In the genomic region with DNA sequence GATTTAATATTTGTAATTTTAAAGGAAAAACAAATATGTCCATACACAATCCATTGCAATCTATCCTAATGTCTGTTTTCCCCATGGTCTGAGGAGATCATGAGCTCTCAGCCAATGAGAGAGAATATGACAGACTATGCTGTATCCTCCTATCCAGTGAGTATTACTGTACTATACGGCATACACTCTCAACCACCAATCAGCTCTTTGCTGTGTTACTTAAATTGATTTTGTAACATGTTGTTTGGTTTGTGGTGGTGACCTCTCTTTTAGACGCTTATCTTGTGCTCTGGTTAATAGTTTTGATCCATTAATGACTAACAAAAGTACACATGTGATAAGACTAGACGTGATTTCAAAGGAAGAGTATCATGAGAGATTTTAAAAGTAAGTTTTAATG, we compare ENCODE assay signal across 26 cellular contexts.
"Had no signal": no experiment of that assay in that cellular context is flagged by ENCODE, and none has a peak within 500 bp of the region (broad histone marks: within the 10 kb centered on the region; RNA-seq: fewer than 3 reads in every experiment).

No MANE protein-coding gene starts in this region.

- H3K9me3 Mint-ChIP-seq: activated B cell treated with CpG ODN at 0.5 μM for 24 hours; nephron progenitor cell; stimulated activated naive B cell treated with anti-CD40 and anti-IgM and Interleukin-4, amounts not matched to agents 10 μg/mL and 1 μg/mL and 100 μg/mL, for 72 hours had no signal

- H3K27ac ChIP-seq: cardiac muscle cell, testis, vagina had no signal

- H3K4me3 Mint-ChIP-seq: activated B cell treated with CpG ODN at 0.5 μM for 24 hours; activated CD4-positive, alpha-beta memory T cell treated with anti-CD3 and anti-CD28 coated beads, Interleukin-2, amount 10 ng/mL, durations not matched to agents 7 days and 5 days; activated CD4-positive, alpha-beta T cell treated with anti-CD3 and anti-CD28 coated beads, Interleukin-2, amount 10 ng/mL, durations not matched to agents 24 days and 14 days; activated CD8-positive, alpha-beta memory T cell treated with anti-CD3 and anti-CD28 coated beads, Interleukin-2, amount 10 ng/mL, durations not matched to agents 7 days and 5 days; nephron progenitor cell; stimulated activated naive B cell treated with anti-CD40 and anti-IgM and Interleukin-4, amounts not matched to agents 10 μg/mL and 1 μg/mL and 100 μg/mL, for 72 hours had no signal

- H3K27me3 Mint-ChIP-seq: activated B cell treated with CpG ODN at 0.5 μM for 24 hours; activated CD4-positive, alpha-beta memory T cell treated with anti-CD3 and anti-CD28 coated beads, Interleukin-2, amount 10 ng/mL, durations not matched to agents 7 days and 5 days; activated CD4-positive, alpha-beta T cell treated with anti-CD3 and anti-CD28 coated beads, Interleukin-2, amount 10 ng/mL, durations not matched to agents 24 days and 14 days; activated CD8-positive, alpha-beta memory T cell treated with anti-CD3 and anti-CD28 coated beads, Interleukin-2, amount 10 ng/mL, durations not matched to agents 7 days and 5 days; stimulated activated naive B cell treated with anti-CD40 and anti-IgM and Interleukin-4, amounts not matched to agents 10 μg/mL and 1 μg/mL and 100 μg/mL, for 72 hours had no signal

- H3K27me3 ChIP-seq: cardiac muscle cell, testis, vagina had no signal

- DNase-seq: activated B cell treated with CpG ODN at 0.5 μM for 24 hours; activated CD4-positive, alpha-beta memory T cell treated with anti-CD3 and anti-CD28 coated beads, Interleukin-2, amount 10 ng/mL, durations not matched to agents 7 days and 5 days; activated CD4-positive, alpha-beta T cell treated with anti-CD3 and anti-CD28 coated beads, Interleukin-2, amount 10 ng/mL, durations not matched to agents 24 days and 14 days; activated CD8-positive, alpha-beta memory T cell treated with anti-CD3 and anti-CD28 coated beads, Interleukin-2, amount 10 ng/mL, durations not matched to agents 7 days and 5 days; activated gamma-delta T cell; activated T-cell treated with anti-CD3 and anti-CD28 coated beads for 4 hours; amniotic stem cell; cortex of kidney; effector CD4-positive, alpha-beta T cell; erythroblast; foreskin melanocyte; hippocampal formation; left ventricle myocardium superior; nephron progenitor cell; stimulated activated CD4-positive, alpha-beta T cell treated with anti-CD3 and anti-CD28 coated beads, Interleukin-15, amount 100 ng/mL, for 24 hours; stimulated activated CD8-positive, alpha-beta memory T cell treated with anti-CD3 and anti-CD28 coated beads, Interleukin-4, amount 100 ng/mL, for 48 hours; stimulated activated naive B cell treated with anti-CD40 and anti-IgM and Interleukin-4, amounts not matched to agents 10 μg/mL and 1 μg/mL and 100 μg/mL, for 72 hours; T-helper 1 cell; T-helper 9 cell; testis; trophoblast cell had no signal

- H3K4me1 ChIP-seq: testis, vagina had no signal

- H3K36me3 ChIP-seq: cardiac muscle cell, vagina had no signal

- ATAC-seq: activated CD8-positive, alpha-beta memory T cell treated with anti-CD3 and anti-CD28 coated beads, Interleukin-2, amount 10 ng/mL, durations not matched to agents 7 days and 5 days; activated naive CD4-positive, alpha-beta T cell treated with anti-CD3 and anti-CD28 coated beads, Interleukin-2, amount 50 U/mL, for 72 hours; left ventricle myocardium superior; sciatic nerve; stimulated activated naive B cell treated with anti-CD40 and anti-IgM and Interleukin-4, amounts not matched to agents 10 μg/mL and 1 μg/mL and 100 μg/mL, for 72 hours had no signal

- H3K4me3 ChIP-seq: cardiac muscle cell, smooth muscle cell, testis, vagina had no signal

- H3K27ac Mint-ChIP-seq: activated B cell treated with CpG ODN at 0.5 μM for 24 hours; activated CD4-positive, alpha-beta memory T cell treated with anti-CD3 and anti-CD28 coated beads, Interleukin-2, amount 10 ng/mL, durations not matched to agents 7 days and 5 days; activated CD4-positive, alpha-beta T cell treated with anti-CD3 and anti-CD28 coated beads, Interleukin-2, amount 10 ng/mL, durations not matched to agents 24 days and 14 days; activated CD8-positive, alpha-beta memory T cell treated with anti-CD3 and anti-CD28 coated beads, Interleukin-2, amount 10 ng/mL, durations not matched to agents 7 days and 5 days; activated naive CD4-positive, alpha-beta T cell treated with anti-CD3 and anti-CD28 coated beads, Interleukin-2, amount 50 U/mL, for 72 hours; nephron progenitor cell; stimulated activated naive B cell treated with anti-CD40 and anti-IgM and Interleukin-4, amounts not matched to agents 10 μg/mL and 1 μg/mL and 100 μg/mL, for 72 hours had no signal

- H3K9me3 ChIP-seq: testis, vagina had no signal
